Comparison of ENCODE assay signal across 8 cellular contexts in genomic region chr3:56800373-56801150, GRCh38. TPM values are rescaled to one million over a fixed set of nuclear protein-coding genes. Genes with fewer than 3 reads are reported as not detected.
DNase-seq lines count a peak whose midpoint lies in the region; ATAC-seq and TF ChIP-seq lines count a peak whose summit lies in the region.

No MANE protein-coding gene starts in this region.

- H3K4me1 Mint-ChIP-seq in CD4-positive, CD25-positive, alpha-beta regulatory T cell, result peaks cover 24 to 55% (median 38%) of the 10 kb centered on the region in 4 donors
- H3K4me1 Mint-ChIP-seq in activated CD8-positive, alpha-beta T cell treated with anti-CD3 and anti-CD28 coated beads, Interleukin-2, amount 10 ng/mL, durations not matched to agents 7 days and 5 days (ENCODE audit: low read depth), result peaks cover 41% of the 10 kb centered on the region
- peaks cover 29% of the 10 kb centered on the region for H3K4me1 Mint-ChIP-seq in endodermal cell
- H3K4me1 Mint-ChIP-seq in neural crest cell, result peaks cover 28% of the 10 kb centered on the region

- H3K9me3 ChIP-seq in CD4-positive, CD25-positive, alpha-beta regulatory T cell (ENCODE audit: control insufficient read depth in 2 of 2, low read length in 2 of 2), result no peaks in the 10 kb centered on the region
- no peaks in the 10 kb centered on the region for H3K9me3 ChIP-seq in endodermal cell (ENCODE audit: control insufficient read depth, low read length)

- ATAC-seq in CD4-positive, CD25-positive, alpha-beta regulatory T cell (ENCODE audit: low read depth in 2 of 2), result peak; percentile 45 to 58
- ATAC-seq in HG03432 (IDR thresholded peaks at IDR 0.05; ENCODE audit: unreplicated experiment) (peak; percentile 36), HG03135 (IDR thresholded peaks at IDR 0.05; ENCODE audit: unreplicated experiment) (no peak)
- ATAC-seq in activated CD8-positive, alpha-beta T cell treated with anti-CD3 and anti-CD28 coated beads, Interleukin-2, amount 10 ng/mL, durations not matched to agents 7 days and 5 days, result peak; percentile 61

- peak overlapping the region; percentile 100 for H3K4me3 ChIP-seq in CD4-positive, CD25-positive, alpha-beta regulatory T cell (ENCODE audit: low read depth, low read length)
- H3K4me3 ChIP-seq in endodermal cell (ENCODE audit: low read length), result peak overlapping the region; percentile 96

- CTCF ChIA-PET in activated CD8-positive, alpha-beta T cell treated with anti-CD3 and anti-CD28 coated beads, Interleukin-2, amount 10 ng/mL, durations not matched to agents 7 days and 5 days (lab: Charles Lee), result interaction anchor here (0.9 to 12.6 kb wide), 37 partner anchors 12 to 188 kb away, joined by 3 to 290 read pairs (median 10); partner anchors contain the start of gene TASOR

- H3K27ac Mint-ChIP-seq in CD4-positive, CD25-positive, alpha-beta regulatory T cell, result peak overlapping the region; percentile 90 to 99 (median 97)
- H3K27ac Mint-ChIP-seq in activated CD8-positive, alpha-beta T cell treated with anti-CD3 and anti-CD28 coated beads, Interleukin-2, amount 10 ng/mL, durations not matched to agents 7 days and 5 days, result peak overlapping the region; percentile 84
- H3K27ac Mint-ChIP-seq in endodermal cell (no peak overlapping the region), neural crest cell (ENCODE audit: unreplicated experiment) (no peak overlapping the region)

- peaks cover 8% of the 10 kb centered on the region for H3K36me3 Mint-ChIP-seq in CD4-positive, CD25-positive, alpha-beta regulatory T cell
- H3K36me3 Mint-ChIP-seq in activated CD8-positive, alpha-beta T cell treated with anti-CD3 and anti-CD28 coated beads, Interleukin-2, amount 10 ng/mL, durations not matched to agents 7 days and 5 days (ENCODE audit: low read depth), result peaks cover 46% of the 10 kb centered on the region
- H3K36me3 Mint-ChIP-seq in endodermal cell (ENCODE audit: low read depth), result no peaks in the 10 kb centered on the region
- H3K36me3 Mint-ChIP-seq in neural crest cell (ENCODE audit: low read depth), result no peaks in the 10 kb centered on the region

- H3K9ac ChIP-seq in endodermal cell (ENCODE audit: extremely low read depth, low read length, poor library complexity, severe bottlenecking), result peak overlapping the region; percentile 52

- peaks cover 59% of the 10 kb centered on the region for H3K4me1 ChIP-seq in CD4-positive, CD25-positive, alpha-beta regulatory T cell (ENCODE audit: control insufficient read depth, insufficient read depth, low read length, poor library complexity, severe bottlenecking)
- peaks cover 5% of the 10 kb centered on the region for H3K4me1 ChIP-seq in endodermal cell (ENCODE audit: control insufficient read depth, insufficient read depth, low read length)

- 85 to 86% methylated on average over 9 to 15 of the region's 15 CpGs for WGBS in endodermal cell (ENCODE audit: insufficient coverage in 1 of 2, insufficient read length in 1 of 2), 2 experiments

- POLR2A ChIA-PET in activated CD8-positive, alpha-beta T cell treated with anti-CD3 and anti-CD28 coated beads, Interleukin-2, amount 10 ng/mL, durations not matched to agents 7 days and 5 days (lab: Charles Lee), result interaction anchor here (0.6 to 10.9 kb wide), 28 partner anchors 9 to 757 kb away, joined by 3 to 309 read pairs (median 8); partner anchors contain the start of gene TASOR

- H3K27ac ChIP-seq in CD4-positive, CD25-positive, alpha-beta regulatory T cell (ENCODE audit: insufficient read depth, low read length, poor library complexity, severe bottlenecking), result peak overlapping the region; percentile 81
- H3K27ac ChIP-seq in endodermal cell (ENCODE audit: low read depth, low read length) (no peak overlapping the region), temporal lobe (ENCODE audit: low read depth, low read length) (peak overlapping the region; percentile 14)

- no peak for TF ChIP-seq CTCF in endodermal cell (conservative IDR thresholded peaks at IDR 0.05)
- TF ChIP-seq CTCF in neural crest cell (conservative IDR thresholded peaks at IDR 0.05), result no peak

- H3K9me3 Mint-ChIP-seq in CD4-positive, CD25-positive, alpha-beta regulatory T cell, result peaks cover 0 to 3% (median 0%) of the 10 kb centered on the region in 7 donors
- H3K9me3 Mint-ChIP-seq in activated CD8-positive, alpha-beta T cell treated with anti-CD3 and anti-CD28 coated beads, Interleukin-2, amount 10 ng/mL, durations not matched to agents 7 days and 5 days (ENCODE audit: insufficient read depth), result no peaks in the 10 kb centered on the region
- H3K9me3 Mint-ChIP-seq in endodermal cell (no peaks in the 10 kb centered on the region), neural crest cell (no peaks in the 10 kb centered on the region)

- peak; percentile 57 to 90 (median 70) for DNase-seq in CD4-positive, CD25-positive, alpha-beta regulatory T cell
- peak; percentile 84 for DNase-seq in activated CD8-positive, alpha-beta T cell treated with anti-CD3 and anti-CD28 coated beads, Interleukin-2, amount 10 ng/mL, durations not matched to agents 7 days and 5 days
- peak; percentile 48 for DNase-seq in endodermal cell
- no peak for DNase-seq in neural crest cell (ENCODE audit: low read depth, low spot score)
- no peak for DNase-seq in ecto neural progenitor cell (ENCODE audit: low spot score)

- no peaks in the 10 kb centered on the region for H3K27me3 ChIP-seq in CD4-positive, CD25-positive, alpha-beta regulatory T cell (ENCODE audit: control insufficient read depth, insufficient read depth, low read length)
- H3K27me3 ChIP-seq in endodermal cell (ENCODE audit: control insufficient read depth, insufficient read depth, low read length, poor library complexity, severe bottlenecking), result no peaks in the 10 kb centered on the region

- H3K27me3 Mint-ChIP-seq in CD4-positive, CD25-positive, alpha-beta regulatory T cell, result no peaks in the 10 kb centered on the region
- H3K27me3 Mint-ChIP-seq in activated CD8-positive, alpha-beta T cell treated with anti-CD3 and anti-CD28 coated beads, Interleukin-2, amount 10 ng/mL, durations not matched to agents 7 days and 5 days (ENCODE audit: low read depth), result no peaks in the 10 kb centered on the region
- H3K27me3 Mint-ChIP-seq in endodermal cell (ENCODE audit: insufficient read depth), result peaks cover 4% of the 10 kb centered on the region
- peaks cover 32% of the 10 kb centered on the region for H3K27me3 Mint-ChIP-seq in neural crest cell (ENCODE audit: low read depth)

- H3K4me3 Mint-ChIP-seq in CD4-positive, CD25-positive, alpha-beta regulatory T cell, result peak overlapping the region; percentile 98 to 100 (median 98)
- peak overlapping the region; percentile 83 for H3K4me3 Mint-ChIP-seq in activated CD8-positive, alpha-beta T cell treated with anti-CD3 and anti-CD28 coated beads, Interleukin-2, amount 10 ng/mL, durations not matched to agents 7 days and 5 days
- H3K4me3 Mint-ChIP-seq in endodermal cell, result peak overlapping the region; percentile 81
- peak overlapping the region; percentile 83 for H3K4me3 Mint-ChIP-seq in neural crest cell

- no peaks in the 10 kb centered on the region for H3K36me3 ChIP-seq in CD4-positive, CD25-positive, alpha-beta regulatory T cell (ENCODE audit: control insufficient read depth, insufficient read depth, low read length)
- H3K36me3 ChIP-seq in endodermal cell (ENCODE audit: control insufficient read depth, insufficient read depth, low read length), result no peaks in the 10 kb centered on the region

RNA-seq across cellular contexts. Expression of gene ARHGEF3, which starts 1.2 kb away (rescaled TPM):
- 101 TPM for total RNA-seq in CD4-positive, CD25-positive, alpha-beta regulatory T cell
- polyA plus RNA-seq in CD4-positive, CD25-positive, alpha-beta regulatory T cell, result 100 to 1,000 TPM in 3 of 4 donors, 10 to 100 TPM in 1; 87.8 to 137 (median 105) TPM
- total RNA-seq in activated CD8-positive, alpha-beta T cell treated with anti-CD3 and anti-CD28 coated beads, Interleukin-2, amount 10 ng/mL, durations not matched to agents 7 days and 5 days, result 100 to 1,000 TPM in 1 of 2 experiments, 10 to 100 TPM in 1; 94.6 to 101 TPM
- 10 to 100 TPM; 12.7 to 14.1 TPM for total RNA-seq in endodermal cell
- polyA plus RNA-seq in endodermal cell (2013, experiment 1 of 2), result 5.8 TPM
- polyA plus RNA-seq in endodermal cell (2013, experiment 2 of 2), result 5.6 TPM
- 4.2 and 4.3 TPM in 2 replicates for total RNA-seq in neural crest cell
- 31.7 TPM for total RNA-seq in temporal lobe

Comparison
In these comparisons a context has a peak if more than half of its experiments do, and no peak if none do; other contexts are left out.
1. DNase-seq: peak in CD4-positive, CD25-positive, alpha-beta regulatory T cell (3 of 3), activated CD8-positive, alpha-beta T cell treated with anti-CD3 and anti-CD28 coated beads, Interleukin-2, amount 10 ng/mL, durations not matched to agents 7 days and 5 days (single experiment) and endodermal cell (single experiment); none in neural crest cell (single experiment) and ecto neural progenitor cell (single experiment).
2. H3K27ac Mint-ChIP-seq: peak in CD4-positive, CD25-positive, alpha-beta regulatory T cell (3 of 3) and activated CD8-positive, alpha-beta T cell treated with anti-CD3 and anti-CD28 coated beads, Interleukin-2, amount 10 ng/mL, durations not matched to agents 7 days and 5 days (single experiment); none in endodermal cell (single experiment) and neural crest cell (single experiment).
3. Peak in every context shown above with its lines, with median percentiles within 50 percentile points of each other: H3K4me3 Mint-ChIP-seq.